20 cellular contexts compared by ENCODE assay signal in genomic region chr20:47547034-47547387, GRCh38. TPM values are rescaled to one million over a fixed set of nuclear protein-coding genes. Genes with fewer than 3 reads are reported as not detected.
DNase-seq lines count a peak whose midpoint lies in the region; ATAC-seq and TF ChIP-seq lines count a peak whose summit lies in the region.
"Had no signal": no experiment of that assay in that cellular context is flagged by ENCODE, and none has a peak within 500 bp of the region (broad histone marks: within the 10 kb centered on the region; RNA-seq: fewer than 3 reads in every experiment).

No MANE protein-coding gene starts in this region.

- no peaks in the 10 kb centered on the region for H3K36me3 ChIP-seq in mesendoderm (ENCODE audit: control insufficient read depth, insufficient read depth, low read length)
- H3K36me3 ChIP-seq: HAP-1 had no signal

- H3K18ac ChIP-seq in mesendoderm (ENCODE audit: low read length): no peak overlapping the region

- H3K4me2 ChIP-seq in mesendoderm (ENCODE audit: low read length): no peak overlapping the region

- H2AK5ac ChIP-seq in mesendoderm (ENCODE audit: low read length): no peak overlapping the region

- no peaks in the 10 kb centered on the region for H3K9me3 Mint-ChIP-seq in activated naive CD8-positive, alpha-beta T cell (ENCODE audit: low read depth)
- no peaks in the 10 kb centered on the region for H3K9me3 Mint-ChIP-seq in activated naive CD8-positive, alpha-beta T cell treated with anti-CD3 and anti-CD28 coated beads for 36 hours
- H3K9me3 Mint-ChIP-seq in chondrocyte (ENCODE audit: low read depth): no peaks in the 10 kb centered on the region
- H3K9me3 Mint-ChIP-seq in nephron: no peaks in the 10 kb centered on the region

- WGBS in mesendoderm (ENCODE audit: extremely low coverage, insufficient coverage, low lambda C conversion rate): 100% methylated on average over 1 of the region's 5 CpGs

- peaks cover 5% of the 10 kb centered on the region for H3K79me2 ChIP-seq in mesendoderm (ENCODE audit: control insufficient read depth, insufficient read depth, low read length)

- H2BK120ac ChIP-seq in mesendoderm (ENCODE audit: low read depth, low read length): no peak overlapping the region

- TF ChIP-seq CTCF in chondrocyte (IDR thresholded peaks at IDR 0.05) (no peak), nephron (IDR thresholded peaks at IDR 0.05; ENCODE audit: unreplicated experiment in 3 of 3) (no peak)

- no peak overlapping the region for H3K4ac ChIP-seq in mesendoderm (ENCODE audit: low read depth, low read length)

- no peak overlapping the region for H3K23ac ChIP-seq in mesendoderm (ENCODE audit: low read length)

- DNase-seq in activated naive CD8-positive, alpha-beta T cell treated with anti-CD3 and anti-CD28 coated beads for 36 hours: no peak
- DNase-seq in chondrocyte (ENCODE audit: low spot score) (no peak), NCI-H345 (lab: John Stamatoyannopoulos, UW) (no peak), mesendoderm (no peak), inferior parietal cortex (ENCODE audit: extremely low spot score) (no peak)
- DNase-seq: COR-L47, DMS 273 treated with DMSO at 0.1 percent for 48 hours, DND-41, NCI-H1092 treated with DMSO at 0.1 percent for 48 hours, NCI-H2081, NCI-H2171 treated with DMSO at 0.1 percent for 48 hours, NCI-H748 treated with DMSO at 0.1 percent for 48 hours, RPMI8226, SIG-M5 had no signal

- H3K27ac Mint-ChIP-seq in activated naive CD8-positive, alpha-beta T cell: peak overlapping the region; percentile 75
- no peak overlapping the region for H3K27ac Mint-ChIP-seq in activated naive CD8-positive, alpha-beta T cell treated with anti-CD3 and anti-CD28 coated beads for 36 hours
- peak overlapping the region; percentile 77 for H3K27ac Mint-ChIP-seq in chondrocyte (ENCODE audit: unreplicated experiment)
- peak overlapping the region; percentile 17 to 73 (median 49) for H3K27ac Mint-ChIP-seq in nephron
- H3K27ac Mint-ChIP-seq: B cell had no signal

- no peak overlapping the region for H3K56ac ChIP-seq in mesendoderm (ENCODE audit: low read length)

- no peak overlapping the region for H3K9ac ChIP-seq in mesendoderm (ENCODE audit: low read length)

- peaks cover 12% of the 10 kb centered on the region for H3K36me3 Mint-ChIP-seq in activated naive CD8-positive, alpha-beta T cell
- peaks cover 40% of the 10 kb centered on the region for H3K36me3 Mint-ChIP-seq in activated naive CD8-positive, alpha-beta T cell treated with anti-CD3 and anti-CD28 coated beads for 36 hours
- H3K36me3 Mint-ChIP-seq in chondrocyte (ENCODE audit: low read depth) (no peaks in the 10 kb centered on the region), nephron (ENCODE audit: low read depth) (peaks cover 4% of the 10 kb centered on the region)

- H2BK15ac ChIP-seq in mesendoderm (replicated peaks; ENCODE audit: low read depth): no peak overlapping the region

- ATAC-seq in GM18867 (IDR thresholded peaks at IDR 0.05; ENCODE audit: unreplicated experiment): no peak
- ATAC-seq: K562 had no signal

- H3K27ac ChIP-seq in mesendoderm (ENCODE audit: low read depth, low read length): no peak overlapping the region

- no peak overlapping the region for H3K4me3 Mint-ChIP-seq in activated naive CD8-positive, alpha-beta T cell
- no peak overlapping the region for H3K4me3 Mint-ChIP-seq in activated naive CD8-positive, alpha-beta T cell treated with anti-CD3 and anti-CD28 coated beads for 36 hours
- no peak overlapping the region for H3K4me3 Mint-ChIP-seq in chondrocyte (ENCODE audit: unreplicated experiment)
- peak overlapping the region in 1 of 3 experiments; percentile 11 for H3K4me3 Mint-ChIP-seq in nephron
- H3K4me3 Mint-ChIP-seq: B cell had no signal

- H3K4me3 ChIP-seq in mesendoderm (ENCODE audit: low read length): no peak overlapping the region
- H3K4me3 ChIP-seq: HAP-1, K562 had no signal

- peaks cover 68% of the 10 kb centered on the region for H3K4me1 Mint-ChIP-seq in activated naive CD8-positive, alpha-beta T cell (ENCODE audit: low read depth)
- H3K4me1 Mint-ChIP-seq in activated naive CD8-positive, alpha-beta T cell treated with anti-CD3 and anti-CD28 coated beads for 36 hours: peaks cover 55% of the 10 kb centered on the region
- peaks cover 56% of the 10 kb centered on the region for H3K4me1 Mint-ChIP-seq in chondrocyte (ENCODE audit: low read depth)
- H3K4me1 Mint-ChIP-seq in nephron: peaks cover 50% of the 10 kb centered on the region

- peaks cover 4% of the 10 kb centered on the region for H3K79me1 ChIP-seq in mesendoderm (ENCODE audit: low read length)

- H3K27me3 Mint-ChIP-seq in activated naive CD8-positive, alpha-beta T cell: no peaks in the 10 kb centered on the region
- H3K27me3 Mint-ChIP-seq in activated naive CD8-positive, alpha-beta T cell treated with anti-CD3 and anti-CD28 coated beads for 36 hours: no peaks in the 10 kb centered on the region
- H3K27me3 Mint-ChIP-seq in chondrocyte (ENCODE audit: low read depth) (no peaks in the 10 kb centered on the region), nephron (ENCODE audit: low read depth) (no peaks in the 10 kb centered on the region)
- H3K27me3 Mint-ChIP-seq: B cell had no signal

- H3K4me1 ChIP-seq in mesendoderm (ENCODE audit: control insufficient read depth, low read depth, low read length): no peaks in the 10 kb centered on the region

- H4K8ac ChIP-seq in mesendoderm (ENCODE audit: low read depth, low read length): no peak overlapping the region

- H4K5ac ChIP-seq in mesendoderm (ENCODE audit: low read length): no peak overlapping the region

- no peaks in the 10 kb centered on the region for H3K27me3 ChIP-seq in mesendoderm (ENCODE audit: insufficient read depth, low read length, poor library complexity)

- no peak overlapping the region for H2BK5ac ChIP-seq in mesendoderm (ENCODE audit: low read length)

RNA-seq across cellular contexts. Expression of gene NCOA3, which starts 45.3 kb away (rescaled TPM):
- 10 to 100 TPM; 58.1 to 66.4 TPM for total RNA-seq in activated naive CD8-positive, alpha-beta T cell treated with anti-CD3 and anti-CD28 coated beads for 36 hours
- 38.1 to 56.0 TPM (median 45.2 TPM) in 3 replicates for total RNA-seq in chondrocyte
- polyA plus RNA-seq in mesendoderm (2013, experiment 1 of 2): 6.1 TPM
- polyA plus RNA-seq in mesendoderm (2013, experiment 2 of 2): 6.3 TPM
